22 cellular contexts compared by ENCODE assay signal in genomic region chr3:117473981-117474563, GRCh38.
DNase-seq lines count a peak whose midpoint lies in the region; ATAC-seq and TF ChIP-seq lines count a peak whose summit lies in the region.
"Had no signal": no experiment of that assay in that cellular context is flagged by ENCODE, and none has a peak within 500 bp of the region (broad histone marks: within the 10 kb centered on the region; RNA-seq: fewer than 3 reads in every experiment).

No MANE protein-coding gene starts in this region.

- H3K36me3 ChIP-seq in ES-I3 (ENCODE audit: insufficient read depth, low read length) = no peaks in the 10 kb centered on the region
- H3K36me3 ChIP-seq: heart left ventricle, Peyer's patch, prostate gland, SJCRH30, suprapubic skin had no signal

- no peak for ATAC-seq in GM21381 (IDR thresholded peaks at IDR 0.05; ENCODE audit: unreplicated experiment)
- ATAC-seq: activated T-cell treated with anti-CD3 and anti-CD28 coated beads, Interleukin-2, amount 50 U/mL, for 72 hours; HCT116; heart left ventricle; left ventricle myocardium superior; T-cell had no signal

- 0 out of 2 replicates have a peak overlapping the region, but pooled peaks have one; percentile 6 for H3K9ac ChIP-seq in ES-I3 (ENCODE audit: low read depth, low read length)

- H3K4me3 Mint-ChIP-seq in mesothelial cell of epicardium = no peak overlapping the region
- H3K4me3 Mint-ChIP-seq: activated naive CD4-positive, alpha-beta T cell treated with anti-CD3 and anti-CD28 coated beads, Interleukin-2, amount 50 U/mL, for 24 hours; activated T-cell treated with anti-CD3 and anti-CD28 coated beads, Interleukin-2, amount 50 U/mL, for 72 hours; neural crest cell; T-cell had no signal

- peaks cover 4% of the 10 kb centered on the region for H3K27me3 Mint-ChIP-seq in mesothelial cell of epicardium (ENCODE audit: low read depth)
- H3K27me3 Mint-ChIP-seq: activated naive CD4-positive, alpha-beta T cell treated with anti-CD3 and anti-CD28 coated beads, Interleukin-2, amount 50 U/mL, for 24 hours; T-cell had no signal

- H3K9me3 Mint-ChIP-seq in mesothelial cell of epicardium = no peaks in the 10 kb centered on the region
- H3K9me3 Mint-ChIP-seq: activated naive CD4-positive, alpha-beta T cell treated with anti-CD3 and anti-CD28 coated beads, Interleukin-2, amount 50 U/mL, for 24 hours; neural crest cell had no signal

- DNase-seq in NCI-H146 treated with DMSO at 0.1 percent for 48 hours (lab: John Stamatoyannopoulos, UW; ENCODE audit: unreplicated experiment) (peak; percentile 95), NCI-H345 treated with DMSO at 0.1 percent for 48 hours (lab: John Stamatoyannopoulos, UW; ENCODE audit: unreplicated experiment) (peak; percentile 19), mesothelial cell of epicardium (ENCODE audit: low spot score in 2 of 2, unreplicated experiment in 2 of 2) (no peak), NCI-H524 treated with DMSO at 0.1 percent for 48 hours (lab: John Stamatoyannopoulos, UW) (no peak), NOMO-1 (lab: John Stamatoyannopoulos, UW; ENCODE audit: unreplicated experiment in 2 of 2) (no peak), AML-193 (lab: John Stamatoyannopoulos, UW) (no peak)
- DNase-seq: activated T-cell treated with anti-CD3 and anti-CD28 coated beads, Interleukin-2, amount 50 U/mL, for 72 hours; GF-D8; heart left ventricle; KG1; left ventricle myocardium superior; NCI-H2171; Peyer's patch; SJCRH30; T-cell had no signal

- TF ChIP-seq CTCF in mesothelial cell of epicardium (IDR thresholded peaks at IDR 0.05; ENCODE audit: unreplicated experiment) = no peak

- no peaks in the 10 kb centered on the region for H3K36me3 Mint-ChIP-seq in mesothelial cell of epicardium
- H3K36me3 Mint-ChIP-seq: activated naive CD4-positive, alpha-beta T cell treated with anti-CD3 and anti-CD28 coated beads, Interleukin-2, amount 50 U/mL, for 24 hours; T-cell had no signal

- H3K9me3 ChIP-seq in ES-I3 (ENCODE audit: control insufficient read depth, insufficient read depth, low read length) = no peaks in the 10 kb centered on the region
- H3K9me3 ChIP-seq: heart left ventricle, Peyer's patch, prostate gland, SJCRH30, suprapubic skin had no signal

- peak overlapping the region; percentile 23 for H3K27ac Mint-ChIP-seq in mesothelial cell of epicardium
- H3K27ac Mint-ChIP-seq: activated naive CD4-positive, alpha-beta T cell treated with anti-CD3 and anti-CD28 coated beads, Interleukin-2, amount 50 U/mL, for 24 hours; activated T-cell treated with anti-CD3 and anti-CD28 coated beads, Interleukin-2, amount 50 U/mL, for 72 hours; T-cell had no signal

- H3K4me1 Mint-ChIP-seq in mesothelial cell of epicardium = peaks cover 4% of the 10 kb centered on the region
- H3K4me1 Mint-ChIP-seq: activated naive CD4-positive, alpha-beta T cell treated with anti-CD3 and anti-CD28 coated beads, Interleukin-2, amount 50 U/mL, for 24 hours; neural crest cell; T-cell had no signal

- peaks cover 11% of the 10 kb centered on the region for H3K4me1 ChIP-seq in ES-I3 (ENCODE audit: insufficient read depth, low read length)
- H3K4me1 ChIP-seq: heart left ventricle, Peyer's patch, prostate gland, SJCRH30, suprapubic skin had no signal

Comparison
In these comparisons a context has a peak if more than half of its experiments do, and no peak if none do; other contexts are left out.
1. DNase-seq: peak in NCI-H146 treated with DMSO at 0.1 percent for 48 hours (single experiment) and NCI-H345 treated with DMSO at 0.1 percent for 48 hours (single experiment); none in mesothelial cell of epicardium (0 of 2), NCI-H524 treated with DMSO at 0.1 percent for 48 hours (single experiment), NOMO-1 (0 of 2) and AML-193 (0 of 2).